Comparison of ENCODE assay signal across 8 cellular contexts in the genomic region with DNA sequence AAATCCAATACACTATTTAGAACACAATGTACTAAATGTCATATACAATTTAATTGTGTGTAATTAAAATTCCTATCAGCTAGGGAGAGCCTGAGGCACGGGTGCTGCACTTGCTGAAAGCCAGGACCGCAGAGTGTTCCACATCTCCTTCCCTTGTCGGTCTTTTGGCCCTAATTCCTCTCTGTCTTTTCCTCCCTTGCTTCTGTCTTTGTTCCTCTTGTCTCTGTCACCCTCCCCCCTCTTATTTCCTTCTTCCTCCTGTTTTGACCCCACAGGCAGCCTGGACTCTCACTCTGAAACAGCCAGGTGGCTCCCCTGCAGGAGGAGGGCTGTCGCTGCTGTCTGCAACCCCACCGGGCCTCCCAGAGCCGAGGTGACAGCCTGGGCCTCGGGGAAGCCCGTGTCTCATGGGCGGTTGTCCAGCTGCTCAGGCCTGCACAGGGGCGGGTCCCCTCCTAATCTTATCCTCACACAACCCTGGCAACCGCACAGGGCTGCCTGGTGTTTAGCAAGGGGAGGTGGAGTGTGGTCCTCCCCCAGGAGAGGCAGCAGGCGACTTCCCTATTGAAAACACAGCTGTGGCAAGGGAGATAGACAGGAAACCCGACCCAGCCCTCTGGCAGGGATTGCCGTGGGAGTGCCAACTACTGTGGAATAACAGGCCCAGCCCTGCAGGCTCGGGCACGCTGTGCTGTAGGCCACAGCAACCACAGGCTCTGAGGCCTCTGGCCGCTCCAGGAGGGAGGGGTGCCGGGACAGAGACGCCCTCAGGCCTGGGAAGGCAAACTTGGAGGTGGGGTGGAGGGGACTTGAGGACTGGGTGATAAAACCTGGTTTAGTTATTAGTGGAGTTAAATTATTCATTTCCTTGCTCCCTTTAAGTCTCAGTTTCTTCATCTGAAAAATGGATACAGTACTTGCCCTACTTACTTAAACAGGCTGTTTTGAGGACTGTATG.
A peak's percentile ranks its signal among the peaks of the same experiment; 100 is the strongest.
DNase-seq lines count a peak whose midpoint lies in the region; ATAC-seq and TF ChIP-seq lines count a peak whose summit lies in the region.

No MANE protein-coding gene starts in this region.

- 5 to 6% methylated on average over 16 to 19 of the region's 19 CpGs for WGBS in lower leg skin, 2 donors

- peaks cover 20% of the 10 kb centered on the region for H3K4me1 ChIP-seq in SJCRH30

- no peak for TF ChIP-seq POLR2A in lower leg skin (IDR thresholded peaks at IDR 0.05)

- peak; percentile 95 for ATAC-seq in HG02642 (IDR thresholded peaks at IDR 0.05; ENCODE audit: poor library complexity, unreplicated experiment)

- no peaks in the 10 kb centered on the region for H3K27me3 ChIP-seq in SJCRH30
- H3K27me3 ChIP-seq in dorsolateral prefrontal cortex, result no peaks in the 10 kb centered on the region

- intact Hi-C loops in dorsolateral prefrontal cortex (cut with DNase I) (no loop called here), lower leg skin (cut with DNase I; ENCODE audit: low total_unique reads) (no loop called here)

- TF ChIP-seq CTCF in AG09319 (IDR thresholded peaks at IDR 0.05; ENCODE audit: low read depth, low read length) (no peak; the same call in none of the 2 replicates), GM13977 (IDR thresholded peaks at IDR 0.05; ENCODE audit: extremely low read depth, insufficient read depth, missing control alignments) (peak; percentile 20), dorsolateral prefrontal cortex (IDR thresholded peaks at IDR 0.05 in 54 of 56, conservative IDR thresholded peaks at IDR 0.05 in 2 of 56; ENCODE audit: low read depth in 1 of 56, partially characterized antibody in 56 of 56) (peak in 6 of 56 donors; percentile 4 to 24 (median 14)), lower leg skin (IDR thresholded peaks at IDR 0.05) (no peak)

- DNase-seq in AG09319 (ENCODE audit: extremely low read depth, low read depth) (peak; percentile 87), GM13977 (ENCODE audit: low spot score) (peak; percentile 90), MV-4-11 (lab: John Stamatoyannopoulos, UW) (peak; percentile 99), SJCRH30 (peak; percentile 97), dorsolateral prefrontal cortex (peak; percentile 36 to 74 (median 63)), lower leg skin (ENCODE audit: low spot score in 2 of 2) (peak; percentile 93 to 97), stromal cell of bone marrow (ENCODE audit: low read depth) (peak; percentile 66)

- H3K27ac ChIP-seq in SJCRH30 (peak overlapping the region; percentile 35; the same call in 1 of the 2 replicates), dorsolateral prefrontal cortex (peak overlapping the region in 58 of 59 donors; percentile 9 to 84 (median 64))

- H3K9me3 ChIP-seq in SJCRH30 (replicated peaks), result no peaks in the 10 kb centered on the region

- in situ Hi-C loops in GM13977 (cut with MboI; ENCODE audit: low pct_unique_long_range_greater_than_20kb, low sequenced_read_pairs, unreplicated experiment), result no loop called here

- peak overlapping the region; percentile 35 for H3K4me3 ChIP-seq in SJCRH30
- H3K4me3 ChIP-seq in dorsolateral prefrontal cortex, result peak overlapping the region in 33 of 59 donors; percentile 0 to 42 (median 23)
- no peak overlapping the region for H3K4me3 ChIP-seq in lower leg skin (ENCODE audit: low read depth, poor library complexity, severe bottlenecking)

- no peaks in the 10 kb centered on the region for H3K36me3 ChIP-seq in SJCRH30
